ENCODE assay signal across 8 cellular contexts in genomic region chr14:96038920-96039632, GRCh38. TPM values are rescaled to one million over a fixed set of nuclear protein-coding genes. Genes with fewer than 3 reads are reported as not detected.
DNase-seq lines count a peak whose midpoint lies in the region; ATAC-seq, FAIRE-seq and TF ChIP-seq lines count a peak whose summit lies in the region.

TSS of gene C14orf132 (plus strand) at chr14:96039362. CDS start at chr14:96039501, 139 bp downstream.

- no peaks in the 10 kb centered on the region for H3K9me3 Mint-ChIP-seq in activated naive CD8-positive, alpha-beta T cell treated with anti-CD3 and anti-CD28 coated beads, Interleukin-2, amount 10 ng/mL, durations not matched to agents 7 days and 5 days

- peaks cover 3% of the 10 kb centered on the region for H3K4me1 Mint-ChIP-seq in activated naive CD8-positive, alpha-beta T cell treated with anti-CD3 and anti-CD28 coated beads, Interleukin-2, amount 10 ng/mL, durations not matched to agents 7 days and 5 days

- peak within 1 kb of the TSS; percentile 92 for H3K9ac ChIP-seq in BLaER1

- H3K9me3 ChIP-seq in BLaER1 (no peaks in the 10 kb centered on the region), Panc1 (ENCODE audit: control insufficient read depth, insufficient read depth, low read depth, low read length) (no peaks in the 10 kb centered on the region), heart right ventricle (no peaks in the 10 kb centered on the region)

- H3K4me3 ChIP-seq in BLaER1 (peak within 1 kb of the TSS; percentile 98), Panc1 (ENCODE audit: low read depth in 2 of 2, low read length in 2 of 2) (peak within 1 kb of the TSS; percentile 58 to 60), heart right ventricle (peak within 1 kb of the TSS; percentile 48 to 80 (median 74)), urinary bladder (ENCODE audit: low read depth, low read length) (peak within 1 kb of the TSS; percentile 78)

- H3K27me3 ChIP-seq in BLaER1 (no peaks in the 10 kb centered on the region), Panc1 (ENCODE audit: control insufficient read depth, insufficient read depth, low read length) (peaks cover 9% of the 10 kb centered on the region), heart right ventricle (peaks cover 0 to 70% (median 25%) of the 10 kb centered on the region in 7 donors)

- in situ Hi-C loops in Panc1 (cut with HindIII; ENCODE audit: low pct_unique_long_range_greater_than_20kb, low sequenced_read_pairs): no loop called here

- H3K36me3 Mint-ChIP-seq in activated naive CD8-positive, alpha-beta T cell treated with anti-CD3 and anti-CD28 coated beads, Interleukin-2, amount 10 ng/mL, durations not matched to agents 7 days and 5 days: no peaks in the 10 kb centered on the region

- peak; percentile 61 for FAIRE-seq in H54 (lab: Jason Lieb, UNC)

- TF ChIP-seq CTCF in Panc1 (IDR thresholded peaks at IDR 0.05) (no peak), heart right ventricle (IDR thresholded peaks at IDR 0.05) (no peak)

- H3K27me3 Mint-ChIP-seq in activated naive CD8-positive, alpha-beta T cell treated with anti-CD3 and anti-CD28 coated beads, Interleukin-2, amount 10 ng/mL, durations not matched to agents 7 days and 5 days: peaks cover 51% of the 10 kb centered on the region

- peaks cover 22% of the 10 kb centered on the region for H3K36me3 ChIP-seq in BLaER1
- H3K36me3 ChIP-seq in Panc1 (ENCODE audit: control insufficient read depth, insufficient read depth, low read length): no peaks in the 10 kb centered on the region; the same call in 1 of the 2 replicates
- H3K36me3 ChIP-seq in heart right ventricle: no peaks in the 10 kb centered on the region
- H3K36me3 ChIP-seq in urinary bladder (ENCODE audit: insufficient read depth): no peaks in the 10 kb centered on the region

- ATAC-seq in Panc1 (peak; percentile 90), heart right ventricle (peak; percentile 80 to 94 (median 90))
- ATAC-seq in activated naive CD8-positive, alpha-beta T cell treated with anti-CD3 and anti-CD28 coated beads, Interleukin-2, amount 10 ng/mL, durations not matched to agents 7 days and 5 days (ENCODE audit: low read depth): peak; percentile 82

- 0 to 1% methylated on average over 68 to 72 of the region's 72 CpGs for WGBS in heart right ventricle, 2 donors
- WGBS in urinary bladder: under 1% methylated on average over 71 of the region's 72 CpGs

- POLR2A ChIA-PET in Panc1 (lab: Charles Lee): interaction anchor here (0.7 kb wide), 1 partner anchor 69 kb away, joined by 10 read pairs; no protein-coding TSS in a partner anchor
- POLR2A ChIA-PET in activated naive CD8-positive, alpha-beta T cell treated with anti-CD3 and anti-CD28 coated beads, Interleukin-2, amount 10 ng/mL, durations not matched to agents 7 days and 5 days (lab: Charles Lee): no interaction called here

- intact Hi-C loops in Panc1 (cut with micrococcal nuclease; ENCODE audit: unreplicated experiment): no loop called here
- intact Hi-C loops in heart right ventricle (cut with DNase I): no loop called here
- intact Hi-C loops in posterior vena cava (cut with DNase I): no loop called here

- peaks cover 30% of the 10 kb centered on the region for H4K20me1 ChIP-seq in BLaER1

- no TSS peak for BruUV-seq in Panc1 (replicated peaks; lab: Mats Ljungman, UMichigan)

- peak within 1 kb of the TSS; percentile 79 for H3K4me3 Mint-ChIP-seq in activated naive CD8-positive, alpha-beta T cell treated with anti-CD3 and anti-CD28 coated beads, Interleukin-2, amount 10 ng/mL, durations not matched to agents 7 days and 5 days

- H3K4me1 ChIP-seq in BLaER1 (peaks cover 43% of the 10 kb centered on the region), Panc1 (ENCODE audit: control insufficient read depth, insufficient read depth, low read length) (no peaks in the 10 kb centered on the region; the same call in 1 of the 2 replicates), heart right ventricle (peaks cover 3 to 34% (median 17%) of the 10 kb centered on the region in 9 donors), urinary bladder (ENCODE audit: insufficient read depth) (no peaks in the 10 kb centered on the region)

- H3K27ac ChIP-seq in BLaER1 (peak within 1 kb of the TSS; percentile 92), Panc1 (ENCODE audit: low read length) (peak within 1 kb of the TSS; percentile 17; the same call in 1 of the 2 replicates), heart right ventricle (peak within 1 kb of the TSS in 6 of 10 donors; percentile 27 to 75 (median 70)), urinary bladder (ENCODE audit: low read depth) (peak within 1 kb of the TSS; percentile 26)

- peak; percentile 90 for TF ChIP-seq POLR2A in H54 (IDR thresholded peaks at IDR 0.05; ENCODE audit: low read depth, low read length)

- peak within 1 kb of the TSS; percentile 52 for H3K27ac Mint-ChIP-seq in activated naive CD8-positive, alpha-beta T cell treated with anti-CD3 and anti-CD28 coated beads, Interleukin-2, amount 10 ng/mL, durations not matched to agents 7 days and 5 days

- DNase-seq in H54 (ENCODE audit: insufficient read length, low spot score) (peak; percentile 70), Panc1 (ENCODE audit: low read depth, low spot score) (no peak), heart right ventricle (peak; percentile 57 to 66), posterior vena cava (ENCODE audit: low spot score) (peak; percentile 90)
- peak; percentile 45 for DNase-seq in activated naive CD8-positive, alpha-beta T cell treated with anti-CD3 and anti-CD28 coated beads, Interleukin-2, amount 10 ng/mL, durations not matched to agents 7 days and 5 days
- DNase-seq in NK-92 treated with Interleukin-12 subunit alpha and Interleukin-12 subunit beta, amount 100 ng/mL, for 24 hours (lab: John Stamatoyannopoulos, UW): no peak

- H3K4me2 ChIP-seq in BLaER1: peak within 1 kb of the TSS; percentile 95

- CTCF ChIA-PET in Panc1 (lab: Charles Lee): no interaction called here

RNA-seq across cellular contexts. Expression of gene C14orf132, which starts in this region (rescaled TPM):
- total RNA-seq in Panc1 (2021; ENCODE audit: unreplicated experiment) (23.0 TPM), heart right ventricle (10 to 100 TPM in 3 of 10 donors, 1 to 10 TPM in 6, under 1 TPM in 1; 0.85 to 16.2 (median 3.8) TPM), posterior vena cava (100 to 1,000 TPM in 1 of 2 donors, 10 to 100 TPM in 1; 70.8 to 122 TPM), urinary bladder (26.2 TPM)
- polyA plus RNA-seq in Panc1 (2012; ENCODE audit: insufficient read length): 10.8 TPM
- 1 to 10 TPM; 1.7 to 2.1 TPM for total RNA-seq in activated naive CD8-positive, alpha-beta T cell treated with anti-CD3 and anti-CD28 coated beads, Interleukin-2, amount 10 ng/mL, durations not matched to agents 7 days and 5 days
- polyA plus RNA-seq in heart right ventricle (1 to 10 TPM in 1 of 2 donors, under 1 TPM in 1; 0.80 to 2.5 TPM), urinary bladder (18.7 TPM)

Comparison
In these comparisons a context has a peak if more than half of its experiments do, and no peak if none do; other contexts are left out.
1. H3K27ac ChIP-seq: peak in every context shown above with its lines; median percentile 92 in BLaER1; 70 in heart right ventricle; 26 in urinary bladder; 17 in Panc1.
2. DNase-seq: peak in H54 (single experiment), activated naive CD8-positive, alpha-beta T cell treated with anti-CD3 and anti-CD28 coated beads, Interleukin-2, amount 10 ng/mL, durations not matched to agents 7 days and 5 days (single experiment), heart right ventricle (2 of 2) and posterior vena cava (single experiment); none in Panc1 (single experiment) and NK-92 treated with Interleukin-12 subunit alpha and Interleukin-12 subunit beta, amount 100 ng/mL, for 24 hours (single experiment).
3. Peak in every context shown above with its lines, with median percentiles within 50 percentile points of each other: H3K4me3 ChIP-seq and ATAC-seq.